Comparison of ENCODE assay signal across 25 cellular contexts in the genomic region with DNA sequence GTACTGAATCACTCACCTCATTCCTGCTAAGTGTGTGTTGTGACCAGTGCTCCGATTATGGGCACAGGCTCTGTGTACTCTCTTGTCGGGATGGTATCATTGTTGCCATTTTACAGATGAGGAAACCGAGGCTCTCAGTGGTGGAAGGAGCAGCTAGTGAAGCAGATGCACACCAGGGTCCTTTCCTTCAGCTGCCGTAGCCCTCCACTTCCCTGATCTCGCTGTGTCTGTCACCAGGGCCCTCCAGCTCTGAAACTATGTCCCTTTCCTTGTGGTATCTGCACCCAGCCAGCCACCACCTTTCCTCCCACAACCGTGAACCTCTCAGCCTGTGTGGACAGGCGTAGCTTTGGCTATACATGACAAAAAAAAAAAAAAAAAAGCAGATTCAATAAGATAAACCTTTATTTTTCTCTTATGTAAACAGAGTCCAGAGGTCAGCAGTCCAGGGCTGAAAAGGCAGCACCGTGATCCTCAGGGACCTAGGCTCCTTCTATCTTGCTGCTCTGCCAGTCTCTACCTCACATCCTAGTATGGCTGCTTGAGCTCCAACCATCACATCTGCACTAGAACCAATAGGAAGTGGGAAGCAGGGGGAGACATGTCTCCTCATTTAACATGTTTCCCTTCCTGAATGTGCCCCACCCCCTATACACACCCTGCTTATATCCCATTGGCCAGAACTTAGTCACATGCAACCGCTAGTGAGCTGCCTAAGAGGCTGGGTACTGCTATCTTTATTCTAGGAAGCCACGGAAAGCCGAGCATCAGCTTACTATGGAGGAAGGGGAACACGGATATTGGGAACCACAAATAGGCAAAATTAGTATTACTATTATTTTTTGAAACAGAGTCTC. TPM values are rescaled to one million over a fixed set of nuclear protein-coding genes. Genes with fewer than 3 reads are reported as not detected.
DNase-seq lines count a peak whose midpoint lies in the region; ATAC-seq and TF ChIP-seq lines count a peak whose summit lies in the region.
"Had no signal": no experiment of that assay in that cellular context is flagged by ENCODE, and none has a peak within 500 bp of the region (broad histone marks: within the 10 kb centered on the region; RNA-seq: fewer than 3 reads in every experiment).

No MANE protein-coding gene starts in this region.

- no peak for ATAC-seq in effector memory CD8-positive, alpha-beta T cell (replicated peaks)
- ATAC-seq: activated T-helper 17 cell treated with anti-CD3 and anti-CD28 coated beads, Interleukin-2, amount 50 U/mL, for 72 hours; natural killer cell treated with Interleukin-12 subunit alpha and Interleukin-12 subunit beta and Interleukin-15 and Interleukin-18, amount 100 ng/mL, for 72 hours; psoas muscle; stimulated activated memory B cell treated with anti-CD40 and anti-IgM and Interleukin-4, amounts not matched to agents 10 μg/mL and 1 μg/mL and 100 μg/mL, for 72 hours had no signal

- peak overlapping the region; percentile 76 for H3K27ac Mint-ChIP-seq in progenitor cell of endocrine pancreas
- H3K27ac Mint-ChIP-seq in effector memory CD8-positive, alpha-beta T cell: no peak overlapping the region
- H3K27ac Mint-ChIP-seq: activated CD4-positive, alpha-beta T cell treated with anti-CD3 and anti-CD28 coated beads, Interleukin-2, amount 10 ng/mL, durations not matched to agents 7 days and 5 days; activated naive CD8-positive, alpha-beta T cell treated with anti-CD3 and anti-CD28 coated beads, Interleukin-2, amount 10 ng/mL, durations not matched to agents 7 days and 5 days; activated T-helper 17 cell treated with anti-CD3 and anti-CD28 coated beads, Interleukin-2, amount 50 U/mL, for 72 hours; CD4-positive, alpha-beta T cell; IgD-negative memory B cell; memory B cell; natural killer cell treated with Interleukin-12 subunit alpha and Interleukin-12 subunit beta and Interleukin-15 and Interleukin-18, amount 100 ng/mL, for 72 hours; stimulated activated memory B cell treated with anti-CD40 and anti-IgM and Interleukin-4, amounts not matched to agents 10 μg/mL and 1 μg/mL and 100 μg/mL, for 72 hours had no signal

- no peaks in the 10 kb centered on the region for H3K27me3 ChIP-seq in Peyer's patch
- no peaks in the 10 kb centered on the region for H3K27me3 ChIP-seq in iPS-20b (ENCODE audit: insufficient read depth, low read length)
- H3K27me3 ChIP-seq: MG63, tibial artery had no signal

- H3K4me3 ChIP-seq in Peyer's patch (peak overlapping the region in 1 of 4 donors; percentile 3), iPS-20b (ENCODE audit: low read length) (no peak overlapping the region)
- H3K4me3 ChIP-seq: coronary artery, MG63, psoas muscle, SK-N-MC, skin epidermis, tibial artery had no signal

- no peaks in the 10 kb centered on the region for H3K36me3 ChIP-seq in Peyer's patch
- no peaks in the 10 kb centered on the region for H3K36me3 ChIP-seq in iPS-20b (ENCODE audit: insufficient read depth, low read depth, low read length)
- H3K36me3 ChIP-seq: MG63, tibial artery had no signal

- H3K27ac ChIP-seq in Peyer's patch: peak overlapping the region in 3 of 4 donors; percentile 43 to 84 (median 71)
- H3K27ac ChIP-seq in iPS-20b (ENCODE audit: low read length): no peak overlapping the region
- H3K27ac ChIP-seq: psoas muscle, SK-N-MC, skin epidermis had no signal

- H3K4me3 Mint-ChIP-seq in progenitor cell of endocrine pancreas (ENCODE audit: low read depth): no peak overlapping the region
- no peak overlapping the region for H3K4me3 Mint-ChIP-seq in effector memory CD8-positive, alpha-beta T cell
- H3K4me3 Mint-ChIP-seq: activated CD4-positive, alpha-beta T cell treated with anti-CD3 and anti-CD28 coated beads, Interleukin-2, amount 10 ng/mL, durations not matched to agents 7 days and 5 days; activated naive CD8-positive, alpha-beta T cell treated with anti-CD3 and anti-CD28 coated beads, Interleukin-2, amount 10 ng/mL, durations not matched to agents 7 days and 5 days; activated T-helper 17 cell treated with anti-CD3 and anti-CD28 coated beads, Interleukin-2, amount 50 U/mL, for 72 hours; CD4-positive, alpha-beta T cell; memory B cell; natural killer cell treated with Interleukin-12 subunit alpha and Interleukin-12 subunit beta and Interleukin-15 and Interleukin-18, amount 100 ng/mL, for 72 hours; stimulated activated memory B cell treated with anti-CD40 and anti-IgM and Interleukin-4, amounts not matched to agents 10 μg/mL and 1 μg/mL and 100 μg/mL, for 72 hours had no signal

- no peaks in the 10 kb centered on the region for H3K27me3 Mint-ChIP-seq in progenitor cell of endocrine pancreas
- H3K27me3 Mint-ChIP-seq in effector memory CD8-positive, alpha-beta T cell: peaks cover 6 to 28% of the 10 kb centered on the region in 2 donors
- H3K27me3 Mint-ChIP-seq: CD4-positive, alpha-beta T cell had no signal

- H3K36me3 Mint-ChIP-seq in progenitor cell of endocrine pancreas (ENCODE audit: insufficient read depth): no peaks in the 10 kb centered on the region
- H3K36me3 Mint-ChIP-seq in effector memory CD8-positive, alpha-beta T cell (ENCODE audit: insufficient read depth): no peaks in the 10 kb centered on the region
- H3K36me3 Mint-ChIP-seq: activated naive CD8-positive, alpha-beta T cell treated with anti-CD3 and anti-CD28 coated beads, Interleukin-2, amount 10 ng/mL, durations not matched to agents 7 days and 5 days; IgD-negative memory B cell; memory B cell; natural killer cell treated with Interleukin-12 subunit alpha and Interleukin-12 subunit beta and Interleukin-15 and Interleukin-18, amount 100 ng/mL, for 72 hours; stimulated activated memory B cell treated with anti-CD40 and anti-IgM and Interleukin-4, amounts not matched to agents 10 μg/mL and 1 μg/mL and 100 μg/mL, for 72 hours had no signal

- no peak for TF ChIP-seq CTCF in Peyer's patch (IDR thresholded peaks at IDR 0.05)
- no peak for TF ChIP-seq CTCF in progenitor cell of endocrine pancreas (IDR thresholded peaks at IDR 0.05; ENCODE audit: unreplicated experiment)

- DNase-seq in HT-29 (ENCODE audit: low spot score) (peak; percentile 42), Peyer's patch (no peak), progenitor cell of endocrine pancreas (ENCODE audit: low spot score, unreplicated experiment) (no peak), putamen (ENCODE audit: low spot score) (no peak), cerebellar nuclear complex (lab: John Stamatoyannopoulos, UW) (no peak)
- DNase-seq in effector memory CD8-positive, alpha-beta T cell: no peak
- DNase-seq in stimulated activated CD4-positive, alpha-beta T cell treated with anti-CD3 and anti-CD28 coated beads, Interleukin-4, amount 100 ng/mL, for 24 hours: no peak
- DNase-seq: activated CD4-positive, alpha-beta T cell treated with anti-CD3 and anti-CD28 coated beads, Interleukin-2, amount 10 ng/mL, durations not matched to agents 7 days and 5 days; activated naive CD8-positive, alpha-beta T cell treated with anti-CD3 and anti-CD28 coated beads, Interleukin-2, amount 10 ng/mL, durations not matched to agents 7 days and 5 days; CD4-positive, alpha-beta T cell; MG63; NCI-H1436 treated with DMSO at 0.1 percent for 48 hours; stimulated activated CD4-positive, alpha-beta T cell treated with anti-CD3 and anti-CD28 coated beads, Interleukin-2, amount 100 ng/mL, for 24 hours; T-helper 2 cell; tibial artery had no signal

- H3K9me3 Mint-ChIP-seq in progenitor cell of endocrine pancreas (ENCODE audit: low read depth): no peaks in the 10 kb centered on the region
- no peaks in the 10 kb centered on the region for H3K9me3 Mint-ChIP-seq in effector memory CD8-positive, alpha-beta T cell
- H3K9me3 Mint-ChIP-seq: activated CD4-positive, alpha-beta T cell treated with anti-CD3 and anti-CD28 coated beads, Interleukin-2, amount 10 ng/mL, durations not matched to agents 7 days and 5 days; activated naive CD8-positive, alpha-beta T cell treated with anti-CD3 and anti-CD28 coated beads, Interleukin-2, amount 10 ng/mL, durations not matched to agents 7 days and 5 days; activated T-helper 17 cell treated with anti-CD3 and anti-CD28 coated beads, Interleukin-2, amount 50 U/mL, for 72 hours; CD4-positive, alpha-beta T cell; IgD-negative memory B cell; memory B cell; natural killer cell treated with Interleukin-12 subunit alpha and Interleukin-12 subunit beta and Interleukin-15 and Interleukin-18, amount 100 ng/mL, for 72 hours; stimulated activated memory B cell treated with anti-CD40 and anti-IgM and Interleukin-4, amounts not matched to agents 10 μg/mL and 1 μg/mL and 100 μg/mL, for 72 hours had no signal

- H3K4me1 Mint-ChIP-seq in progenitor cell of endocrine pancreas (ENCODE audit: low read depth): peaks cover 52% of the 10 kb centered on the region
- no peaks in the 10 kb centered on the region for H3K4me1 Mint-ChIP-seq in effector memory CD8-positive, alpha-beta T cell (ENCODE audit: low read depth in 2 of 2)
- H3K4me1 Mint-ChIP-seq: activated CD4-positive, alpha-beta T cell treated with anti-CD3 and anti-CD28 coated beads, Interleukin-2, amount 10 ng/mL, durations not matched to agents 7 days and 5 days; activated naive CD8-positive, alpha-beta T cell treated with anti-CD3 and anti-CD28 coated beads, Interleukin-2, amount 10 ng/mL, durations not matched to agents 7 days and 5 days; activated T-helper 17 cell treated with anti-CD3 and anti-CD28 coated beads, Interleukin-2, amount 50 U/mL, for 72 hours; IgD-negative memory B cell; memory B cell; stimulated activated memory B cell treated with anti-CD40 and anti-IgM and Interleukin-4, amounts not matched to agents 10 μg/mL and 1 μg/mL and 100 μg/mL, for 72 hours had no signal

- peak overlapping the region; percentile 21; the same call in 1 of the 2 replicates for H3K9ac ChIP-seq in iPS-20b (ENCODE audit: low read depth, low read length)

- H3K9me3 ChIP-seq in Peyer's patch (no peaks in the 10 kb centered on the region), iPS-20b (ENCODE audit: insufficient read depth, low read depth, low read length) (no peaks in the 10 kb centered on the region)
- H3K9me3 ChIP-seq: MG63, psoas muscle, tibial artery had no signal

- H3K4me1 ChIP-seq in Peyer's patch: peaks cover 0 to 53% (median 1%) of the 10 kb centered on the region in 4 donors
- H3K4me1 ChIP-seq in iPS-20b (ENCODE audit: insufficient read depth, low read length): peaks cover 13% of the 10 kb centered on the region; the same call in 1 of the 2 replicates
- H3K4me1 ChIP-seq: psoas muscle had no signal

- no peak for TF ChIP-seq POLR2A in Peyer's patch (IDR thresholded peaks at IDR 0.05)

RNA-seq across cellular contexts. Expression of a gene that starts 44.3 kb away (rescaled TPM):
- 23.5 and 24.7 TPM in 2 replicates for total RNA-seq in HT-29 (2014; rRNA removed; shearing (Covaris generic))
- total RNA-seq in Peyer's patch (10 to 100 TPM in 3 of 4 donors, 1 to 10 TPM in 1; 3.3 to 31.0 (median 20.6) TPM), progenitor cell of endocrine pancreas (14.8 and 14.9 TPM in 2 replicates)
- total RNA-seq: activated CD4-positive, alpha-beta T cell treated with anti-CD3 and anti-CD28 coated beads, Interleukin-2, amount 10 ng/mL, durations not matched to agents 7 days and 5 days; activated T-helper 17 cell treated with anti-CD3 and anti-CD28 coated beads, Interleukin-2, amount 50 U/mL, for 72 hours; CD4-positive, alpha-beta T cell; natural killer cell treated with Interleukin-12 subunit alpha and Interleukin-12 subunit beta and Interleukin-15 and Interleukin-18, amount 100 ng/mL, for 72 hours had no signal

RNA-seq across cellular contexts. Expression of a gene that starts 49.2 kb away (rescaled TPM):
- 0.15 and 0.63 TPM in 2 replicates for total RNA-seq in HT-29 (2014; rRNA removed; shearing (Covaris generic))
- 1 to 10 TPM in 1 of 4 donors, under 1 TPM in 1, not detected in 2; 0.95 to 1.7 TPM for total RNA-seq in Peyer's patch
- 5.0 and 5.3 TPM in 2 replicates for total RNA-seq in progenitor cell of endocrine pancreas
- total RNA-seq: activated CD4-positive, alpha-beta T cell treated with anti-CD3 and anti-CD28 coated beads, Interleukin-2, amount 10 ng/mL, durations not matched to agents 7 days and 5 days; activated T-helper 17 cell treated with anti-CD3 and anti-CD28 coated beads, Interleukin-2, amount 50 U/mL, for 72 hours; CD4-positive, alpha-beta T cell had no signal
